Comparison of ENCODE assay signal across 20 cellular contexts in the genomic region with DNA sequence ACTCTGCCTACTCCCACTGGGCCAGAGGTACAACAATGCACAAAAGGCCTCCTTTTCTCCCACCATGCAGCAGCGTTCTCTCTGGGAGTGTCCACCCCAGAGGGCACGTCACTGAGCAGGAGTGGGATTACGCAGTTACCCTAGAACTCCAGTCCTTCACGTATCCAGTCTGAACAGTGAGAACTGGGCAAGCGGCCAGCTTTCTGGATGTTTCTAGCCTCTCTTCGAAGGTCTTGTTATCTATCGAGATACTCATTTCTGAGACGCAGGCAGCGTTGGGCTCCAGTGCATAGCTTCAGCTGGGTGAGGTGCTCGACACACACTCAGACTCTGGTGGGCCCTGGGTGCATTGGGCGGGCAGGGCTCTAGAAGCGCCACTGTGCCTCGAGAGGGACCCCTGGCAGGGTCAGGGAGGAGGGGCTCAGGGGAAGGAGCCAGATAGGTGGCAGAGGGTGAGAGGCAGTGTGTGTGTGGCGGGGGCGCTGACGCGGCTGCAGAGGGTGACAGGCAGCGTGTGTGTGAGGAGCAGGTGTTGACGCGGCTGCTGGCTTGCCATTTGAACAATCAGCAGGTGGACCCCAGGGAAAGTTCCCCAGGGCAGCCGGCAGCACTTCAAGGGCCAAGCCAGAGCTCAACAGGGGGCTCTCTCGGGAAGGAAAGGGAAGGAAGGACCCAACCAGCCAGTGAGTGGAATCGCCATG. TPM values are rescaled to one million over a fixed set of nuclear protein-coding genes. Genes with fewer than 3 reads are reported as not detected.
DNase-seq lines count a peak whose midpoint lies in the region; ATAC-seq and TF ChIP-seq lines count a peak whose summit lies in the region.
"Had no signal": no experiment of that assay in that cellular context is flagged by ENCODE, and none has a peak within 500 bp of the region (broad histone marks: within the 10 kb centered on the region; RNA-seq: fewer than 3 reads in every experiment).

No MANE protein-coding gene starts in this region.

- no peaks in the 10 kb centered on the region for H3K9me3 Mint-ChIP-seq in H9
- no peaks in the 10 kb centered on the region for H3K9me3 Mint-ChIP-seq in activated T-helper 17 cell treated with anti-CD3 and anti-CD28 coated beads, Interleukin-2, amount 50 U/mL, for 72 hours
- H3K9me3 Mint-ChIP-seq: activated CD4-positive, alpha-beta T cell treated with anti-CD3 and anti-CD28 coated beads, Interleukin-2, amount 10 ng/mL, durations not matched to agents 7 days and 5 days; activated naive CD4-positive, alpha-beta T cell treated with anti-CD3 and anti-CD28 coated beads, Interleukin-2, amount 50 U/mL, for 24 hours; T-helper 2 cell treated with Interferon-gamma antibody and Interleukin-4, amounts not matched to agents 5 μg/mL and 100 μg/mL, for 36 hours had no signal

- H2BK120ac ChIP-seq in H9 (ENCODE audit: low read depth, low read length, poor library complexity, severe bottlenecking): no peak overlapping the region

- H3K27ac Mint-ChIP-seq in H9: peak overlapping the region in 2 of 3 experiments; percentile 57 to 71; a peak in 2 of 7 replicates
- H3K27ac Mint-ChIP-seq in activated T-helper 17 cell treated with anti-CD3 and anti-CD28 coated beads, Interleukin-2, amount 50 U/mL, for 72 hours: no peak overlapping the region
- H3K27ac Mint-ChIP-seq: activated CD4-positive, alpha-beta T cell treated with anti-CD3 and anti-CD28 coated beads, Interleukin-2, amount 10 ng/mL, durations not matched to agents 7 days and 5 days; activated CD8-positive, alpha-beta memory T cell treated with anti-CD3 and anti-CD28 coated beads, Interleukin-2, amount 10 ng/mL, durations not matched to agents 7 days and 5 days; activated naive CD4-positive, alpha-beta T cell treated with anti-CD3 and anti-CD28 coated beads, Interleukin-2, amount 50 U/mL, for 24 hours; T-helper 2 cell treated with Interferon-gamma antibody and Interleukin-4, amounts not matched to agents 5 μg/mL and 100 μg/mL, for 36 hours had no signal

- POLR2A ChIA-PET in RWPE1 (lab: Yijun Ruan, JAX; ENCODE audit: low non-redundant PET): no interaction called here

- H3T11ph ChIP-seq in H9 (ENCODE audit: low read length): no peak overlapping the region

- ATAC-seq in GM18498 (IDR thresholded peaks at IDR 0.05; ENCODE audit: unreplicated experiment): no peak
- no peak for ATAC-seq in GM21367 (IDR thresholded peaks at IDR 0.05; ENCODE audit: unreplicated experiment)
- no peak for ATAC-seq in activated T-helper 17 cell treated with anti-CD3 and anti-CD28 coated beads, Interleukin-2, amount 50 U/mL, for 72 hours (replicated peaks)
- ATAC-seq: activated CD8-positive, alpha-beta memory T cell treated with anti-CD3 and anti-CD28 coated beads, Interleukin-2, amount 10 ng/mL, durations not matched to agents 7 days and 5 days had no signal

- no peak overlapping the region for H2BK20ac ChIP-seq in H9 (ENCODE audit: low read depth, low read length, poor library complexity, severe bottlenecking)

- no peak for DNase-seq in H9
- DNase-seq in NCI-H146 treated with DMSO at 0.1 percent for 48 hours (lab: John Stamatoyannopoulos, UW; ENCODE audit: unreplicated experiment): peak; percentile 17
- DNase-seq in RWPE1 (ENCODE audit: low spot score): no peak
- DNase-seq in mucosa of gallbladder (ENCODE audit: low spot score): no peak
- DNase-seq: activated CD4-positive, alpha-beta T cell treated with anti-CD3 and anti-CD28 coated beads, Interleukin-2, amount 10 ng/mL, durations not matched to agents 7 days and 5 days; activated CD8-positive, alpha-beta memory T cell treated with anti-CD3 and anti-CD28 coated beads, Interleukin-2, amount 10 ng/mL, durations not matched to agents 7 days and 5 days; C1 segment of cervical spinal cord; caudate nucleus; dermis blood vessel endothelial cell; NCI-H2029 treated with DMSO at 0.1 percent for 48 hours; NCI-H526; stimulated activated CD8-positive, alpha-beta memory T cell treated with anti-CD3 and anti-CD28 coated beads, Interleukin-4, amount 100 ng/mL, for 48 hours; stomach had no signal

- peaks cover 10 to 20% (median 18%) of the 10 kb centered on the region in 3 experiments for H3K36me3 Mint-ChIP-seq in H9 (ENCODE audit: insufficient read depth in 1 of 3, low read depth in 3 of 3)
- peaks cover 88% of the 10 kb centered on the region for H3K36me3 Mint-ChIP-seq in activated T-helper 17 cell treated with anti-CD3 and anti-CD28 coated beads, Interleukin-2, amount 50 U/mL, for 72 hours (ENCODE audit: low read depth)

- H2AFZ ChIP-seq in H9 (ENCODE audit: low read length): no peak overlapping the region

- no peaks in the 10 kb centered on the region for H3K27me3 ChIP-seq in BLaER1 treated with 17β-estradiol and CSF1 and Interleukin-3, amounts not matched to agents 10 nM and 100 nM
- H3K27me3 ChIP-seq in H9 (ENCODE audit: insufficient read depth, low read length): no peaks in the 10 kb centered on the region
- H3K27me3 ChIP-seq: stomach, tibial nerve had no signal

- H3K4me2 ChIP-seq in BLaER1 treated with 17β-estradiol and CSF1 and Interleukin-3, amounts not matched to agents 10 nM and 100 nM: peak overlapping the region in 8 of 11 experiments; percentile 3 to 70 (median 50); a peak in 13 of 22 replicates
- H3K4me2 ChIP-seq in H9 (ENCODE audit: insufficient read depth, insufficient read length, low read length): no peak overlapping the region

- WGBS in H9 (ENCODE audit: extremely low coverage, insufficient read length, low lambda C conversion rate): no CpG with 5 or more reads among the region's 23 CpGs

- no peak overlapping the region for H2AK5ac ChIP-seq in H9 (ENCODE audit: insufficient read length, low read length)

- no peak overlapping the region for H3K18ac ChIP-seq in H9 (ENCODE audit: insufficient read length, low read depth, low read length)

- no peak overlapping the region for H3K23ac ChIP-seq in H9 (ENCODE audit: insufficient read length, low read depth, low read length)

- H4K91ac ChIP-seq in H9 (ENCODE audit: insufficient read length, low read depth, low read length): no peak overlapping the region

- no peak overlapping the region for H3K4me3 ChIP-seq in BLaER1 treated with 17β-estradiol and CSF1 and Interleukin-3, amounts not matched to agents 10 nM and 100 nM
- H3K4me3 ChIP-seq: stomach, tibial nerve had no signal

- H4K20me1 ChIP-seq in BLaER1 treated with 17β-estradiol and CSF1 and Interleukin-3, amounts not matched to agents 10 nM and 100 nM: peaks cover 0 to 32% (median 0%) of the 10 kb centered on the region in 11 experiments; a peak in 1 of 22 replicates
- no peaks in the 10 kb centered on the region for H4K20me1 ChIP-seq in H9 (ENCODE audit: control insufficient read depth, insufficient read depth, insufficient read length)

- no peaks in the 10 kb centered on the region for H3K23me2 ChIP-seq in H9 (ENCODE audit: insufficient read length, low read depth, low read length, poor library complexity, severe bottlenecking)

- peak overlapping the region in 2 of 11 experiments; percentile 5 to 13; a peak in 1 of 22 replicates for H3K9ac ChIP-seq in BLaER1 treated with 17β-estradiol and CSF1 and Interleukin-3, amounts not matched to agents 10 nM and 100 nM
- no peak overlapping the region for H3K9ac ChIP-seq in H9 (ENCODE audit: extremely low read depth, insufficient read length, low read length)

- H3K56ac ChIP-seq in H9 (ENCODE audit: insufficient read length, low read depth, low read length): no peak overlapping the region

- no peaks in the 10 kb centered on the region for H3K27me3 Mint-ChIP-seq in H9 (ENCODE audit: low read depth)
- no peaks in the 10 kb centered on the region for H3K27me3 Mint-ChIP-seq in activated T-helper 17 cell treated with anti-CD3 and anti-CD28 coated beads, Interleukin-2, amount 50 U/mL, for 72 hours
- H3K27me3 Mint-ChIP-seq: activated CD4-positive, alpha-beta T cell treated with anti-CD3 and anti-CD28 coated beads, Interleukin-2, amount 10 ng/mL, durations not matched to agents 7 days and 5 days; activated CD8-positive, alpha-beta memory T cell treated with anti-CD3 and anti-CD28 coated beads, Interleukin-2, amount 10 ng/mL, durations not matched to agents 7 days and 5 days; activated naive CD4-positive, alpha-beta T cell treated with anti-CD3 and anti-CD28 coated beads, Interleukin-2, amount 50 U/mL, for 24 hours had no signal

- peaks cover 28 to 83% (median 51%) of the 10 kb centered on the region in 11 experiments for H3K36me3 ChIP-seq in BLaER1 treated with 17β-estradiol and CSF1 and Interleukin-3, amounts not matched to agents 10 nM and 100 nM

- TF ChIP-seq CTCF in H9 (conservative IDR thresholded peaks at IDR 0.05) (no peak), RWPE1 (conservative IDR thresholded peaks at IDR 0.05; ENCODE audit: low read depth) (no peak)

- no peak overlapping the region for H3K4me3 Mint-ChIP-seq in H9
- H3K4me3 Mint-ChIP-seq in activated T-helper 17 cell treated with anti-CD3 and anti-CD28 coated beads, Interleukin-2, amount 50 U/mL, for 72 hours: no peak overlapping the region
- H3K4me3 Mint-ChIP-seq: activated CD4-positive, alpha-beta T cell treated with anti-CD3 and anti-CD28 coated beads, Interleukin-2, amount 10 ng/mL, durations not matched to agents 7 days and 5 days; activated CD8-positive, alpha-beta memory T cell treated with anti-CD3 and anti-CD28 coated beads, Interleukin-2, amount 10 ng/mL, durations not matched to agents 7 days and 5 days; activated naive CD4-positive, alpha-beta T cell treated with anti-CD3 and anti-CD28 coated beads, Interleukin-2, amount 50 U/mL, for 24 hours; T-helper 2 cell treated with Interferon-gamma antibody and Interleukin-4, amounts not matched to agents 5 μg/mL and 100 μg/mL, for 36 hours had no signal

- CTCF ChIA-PET in RWPE1 (lab: Yijun Ruan, JAX): no interaction called here

- no peak overlapping the region for H4K8ac ChIP-seq in H9 (replicated peaks; ENCODE audit: insufficient read length, low read depth, low read length)

- no peaks in the 10 kb centered on the region for H3K79me2 ChIP-seq in H9 (ENCODE audit: insufficient read depth, low read length)

- H3K4me1 ChIP-seq in BLaER1 treated with 17β-estradiol and CSF1 and Interleukin-3, amounts not matched to agents 10 nM and 100 nM: peaks cover 0 to 55% (median 31%) of the 10 kb centered on the region in 10 experiments; a peak in 15 of 20 replicates
- no peaks in the 10 kb centered on the region for H3K4me1 ChIP-seq in H9 (ENCODE audit: insufficient read depth, low read length)
- H3K4me1 ChIP-seq: stomach, tibial nerve had no signal

- no peak overlapping the region for H2BK15ac ChIP-seq in H9 (ENCODE audit: low read depth, low read length)

- H3K4me1 Mint-ChIP-seq in H9: 0 out of 4 replicates have a peak, but pooled peaks cover 0 to 4% of the 10 kb centered on the region in 2 experiments
- H3K4me1 Mint-ChIP-seq in activated T-helper 17 cell treated with anti-CD3 and anti-CD28 coated beads, Interleukin-2, amount 50 U/mL, for 72 hours: no peaks in the 10 kb centered on the region
- H3K4me1 Mint-ChIP-seq: activated CD8-positive, alpha-beta memory T cell treated with anti-CD3 and anti-CD28 coated beads, Interleukin-2, amount 10 ng/mL, durations not matched to agents 7 days and 5 days had no signal

- no peak overlapping the region for H3K4ac ChIP-seq in H9 (ENCODE audit: low read depth, low read length)

- no peak overlapping the region for H2BK12ac ChIP-seq in H9 (ENCODE audit: insufficient read length, low read depth, low read length)

- H3K27ac ChIP-seq in BLaER1 treated with 17β-estradiol and CSF1 and Interleukin-3, amounts not matched to agents 10 nM and 100 nM: no peak overlapping the region
- H3K27ac ChIP-seq in H9 (ENCODE audit: insufficient read length, low read depth, low read length): no peak overlapping the region
- H3K27ac ChIP-seq in RWPE1: 0 out of 2 replicates have a peak overlapping the region, but pooled peaks have one; percentile 1
- H3K27ac ChIP-seq: stomach had no signal

- H2BK5ac ChIP-seq in H9 (ENCODE audit: insufficient read length, low read length): no peak overlapping the region

- no peak overlapping the region for H3K14ac ChIP-seq in H9 (ENCODE audit: insufficient read depth, low read length)

- H3K79me1 ChIP-seq in H9 (ENCODE audit: insufficient read depth, low read depth, low read length, poor library complexity, severe bottlenecking): no peaks in the 10 kb centered on the region

- peaks cover 0 to 1% (median under 1%) of the 10 kb centered on the region in 11 experiments; a peak in 8 of 22 replicates for H3K9me3 ChIP-seq in BLaER1 treated with 17β-estradiol and CSF1 and Interleukin-3, amounts not matched to agents 10 nM and 100 nM (replicated peaks in 1 of 11)
- H3K9me3 ChIP-seq in H9 (ENCODE audit: control insufficient read depth, low read depth, low read length): no peaks in the 10 kb centered on the region
- H3K9me3 ChIP-seq: stomach, tibial nerve had no signal

- H4K5ac ChIP-seq in H9 (ENCODE audit: insufficient read length, low read depth, low read length): no peak overlapping the region

RNA-seq across cellular contexts. Expression of gene PRDM15, which starts 27.9 kb away (rescaled TPM):
- total RNA-seq in H9 (2021) (9.9 TPM in 2 replicates), mucosa of gallbladder (6.4 TPM)
- 10 to 100 TPM; 17.1 to 17.6 TPM for total RNA-seq in activated T-helper 17 cell treated with anti-CD3 and anti-CD28 coated beads, Interleukin-2, amount 50 U/mL, for 72 hours
